Comparison of ENCODE assay signal across 30 cellular contexts in genomic region chr6:6486595-6486994, GRCh38.
"Had no signal": no experiment of that assay in that cellular context is flagged by ENCODE, and none has a peak within 500 bp of the region (broad histone marks: within the 10 kb centered on the region; RNA-seq: fewer than 3 reads in every experiment).

No MANE protein-coding gene starts in this region.

- H3K4me2 ChIP-seq: neural progenitor cell had no signal

- H2AFZ ChIP-seq: neural progenitor cell, parathyroid adenoma had no signal

- H3K4me3 ChIP-seq: left lung, lower lobe of right lung, neural progenitor cell, psoas muscle, right atrium auricular region, tibial nerve, uterus had no signal

- H3K9ac ChIP-seq: neural progenitor cell, parathyroid adenoma had no signal

- H3K27ac ChIP-seq: left lung, lower lobe of right lung, neural progenitor cell, neutrophil, parathyroid adenoma, psoas muscle, right atrium auricular region, tibial nerve, uterus had no signal

- H3K9me3 ChIP-seq: left lung, lower lobe of right lung, neutrophil, uterus had no signal

- H3K79me2 ChIP-seq: parathyroid adenoma had no signal

- H3K27me3 ChIP-seq: left lung, neural progenitor cell, neutrophil, right atrium auricular region, tibial nerve, uterus had no signal

- H3K4me1 ChIP-seq: left lung, lower lobe of right lung, neural progenitor cell, parathyroid adenoma, psoas muscle, right atrium auricular region, tibial nerve, uterus had no signal

- H3K36me3 ChIP-seq: left lung, lower lobe of right lung, neural progenitor cell, neutrophil, right atrium auricular region, tibial nerve, uterus had no signal

- FAIRE-seq: islet of Langerhans, kidney, small intestine had no signal

- DNase-seq: hypothalamus; immature natural killer cell; kidney; left colon; left lung; lower lobe of right lung; mammary epithelial cell; mesendoderm; naive B cell; natural killer cell; nephron progenitor cell; occipital lobe; psoas muscle; small intestine; stimulated activated CD4-positive, alpha-beta T cell treated with anti-CD3 and anti-CD28 coated beads, Interleukin-1b, Interleukin-23, amount 100 ng/mL, for 48 hours; stimulated activated CD4-positive, alpha-beta T cell treated with anti-CD3 and anti-CD28 coated beads, Interleukin-2, amount 100 ng/mL, for 48 hours; stimulated activated CD4-positive, alpha-beta T cell treated with anti-CD3 and anti-CD28 coated beads, Interleukin-4, amount 100 ng/mL, for 4 hours; stimulated activated CD8-positive, alpha-beta memory T cell treated with anti-CD3 and anti-CD28 coated beads, Interleukin-4, amount 100 ng/mL, for 48 hours; stimulated activated naive CD4-positive, alpha-beta T cell treated with Interleukin-2 at 50 U/mL for 16 hours; stimulated activated naive CD8-positive, alpha-beta T cell treated with anti-CD3 and anti-CD28 coated beads, Interleukin-15, amount 100 ng/mL, for 72 hours; substantia nigra; uterus had no signal

- ATAC-seq: left colon; left lung; lower lobe of right lung; natural killer cell; psoas muscle; sciatic nerve; stimulated activated memory B cell treated with anti-CD40 and anti-IgM and Interleukin-4, amounts not matched to agents 10 μg/mL and 1 μg/mL and 100 μg/mL, for 72 hours; stimulated activated naive CD8-positive, alpha-beta T cell treated with anti-CD3 and anti-CD28 coated beads, Interleukin-15, amount 100 ng/mL, for 72 hours had no signal
